Comparison of ENCODE assay signal across 8 cellular contexts in genomic region chr2:199979841-199980628, GRCh38. TPM values are rescaled to one million over a fixed set of nuclear protein-coding genes. Genes with fewer than 3 reads are reported as not detected.
DNase-seq lines count a peak whose midpoint lies in the region; ATAC-seq and TF ChIP-seq lines count a peak whose summit lies in the region.

No MANE protein-coding gene starts in this region.

- H3K36me3 Mint-ChIP-seq in activated CD4-positive, alpha-beta T cell treated with anti-CD3 and anti-CD28 coated beads, Interleukin-2, amount 10 ng/mL, durations not matched to agents 7 days and 5 days (ENCODE audit: low read depth) = peaks cover 6% of the 10 kb centered on the region

- no peak overlapping the region for H3K27ac Mint-ChIP-seq in activated CD4-positive, alpha-beta T cell treated with anti-CD3 and anti-CD28 coated beads, Interleukin-2, amount 10 ng/mL, durations not matched to agents 7 days and 5 days

- DNase-seq in DMS79 treated with DMSO at 0.1 percent for 48 hours (lab: John Stamatoyannopoulos, UW) (peak; percentile 79), HEK293T (ENCODE audit: extremely low spot score) (peak; percentile 63), NCI-H524 treated with DMSO at 0.1 percent for 48 hours (lab: John Stamatoyannopoulos, UW) (peak; percentile 1), dorsolateral prefrontal cortex (peak; percentile 78 to 95 (median 89)), lung (ENCODE audit: low spot score) (peak; percentile 85)
- DNase-seq in activated CD4-positive, alpha-beta T cell treated with anti-CD3 and anti-CD28 coated beads, Interleukin-2, amount 10 ng/mL, durations not matched to agents 7 days and 5 days = peak; percentile 86
- DNase-seq in stimulated activated CD4-positive, alpha-beta T cell treated with anti-CD3 and anti-CD28 coated beads, TNF-alpha, amount 100 ng/mL, for 24 hours (ENCODE audit: low read depth in 3 of 3) = peak; percentile 60 to 79 (median 75)

- peak overlapping the region in 55 of 59 donors; percentile 11 to 66 (median 43) for H3K4me3 ChIP-seq in dorsolateral prefrontal cortex
- no peak overlapping the region for H3K4me3 ChIP-seq in lung

- H3K36me3 ChIP-seq in lung (ENCODE audit: control insufficient read depth in 2 of 2, insufficient read depth in 2 of 2, low read length in 2 of 2) = no peaks in the 10 kb centered on the region

- TF ChIP-seq CTCF in dorsolateral prefrontal cortex (IDR thresholded peaks at IDR 0.05 in 54 of 56, conservative IDR thresholded peaks at IDR 0.05 in 2 of 56; ENCODE audit: low read depth in 1 of 56, partially characterized antibody in 56 of 56) (peak; percentile 85 to 99 (median 94)), lung (IDR thresholded peaks at IDR 0.05; ENCODE audit: control extremely low read depth, extremely low read depth) (peak; percentile 81)

- H3K27me3 Mint-ChIP-seq in activated CD4-positive, alpha-beta T cell treated with anti-CD3 and anti-CD28 coated beads, Interleukin-2, amount 10 ng/mL, durations not matched to agents 7 days and 5 days = no peaks in the 10 kb centered on the region

- no peaks in the 10 kb centered on the region for H3K4me1 ChIP-seq in lung (ENCODE audit: control insufficient read depth in 2 of 2, insufficient read depth in 2 of 2, low read length in 2 of 2)

- H3K4me1 Mint-ChIP-seq in activated CD4-positive, alpha-beta T cell treated with anti-CD3 and anti-CD28 coated beads, Interleukin-2, amount 10 ng/mL, durations not matched to agents 7 days and 5 days = peaks cover 22% of the 10 kb centered on the region

- intact Hi-C loops in dorsolateral prefrontal cortex (cut with DNase I) = loop anchor here (2.0 to 10.0 kb wide), 6 partner anchors 492 to 725 kb away; no protein-coding TSS in a partner anchor

- ATAC-seq in lung (ENCODE audit: insufficient read depth, low FRiP score) (peak; percentile 83), HG03025 (IDR thresholded peaks at IDR 0.05; ENCODE audit: low FRiP score, unreplicated experiment) (no peak)

- 18% methylated on average over 12 of the region's 12 CpGs for WGBS in lung, 2 donors

- CTCF ChIA-PET in HEK293T (lab: Yijun Ruan, JAX) = interaction anchor here (0.8 to 1.0 kb wide), 3 partner anchors 500 to 506 kb away, joined by 3 to 4 read pairs (median 3); no protein-coding TSS in a partner anchor
- CTCF ChIA-PET in activated CD4-positive, alpha-beta T cell treated with anti-CD3 and anti-CD28 coated beads, Interleukin-2, amount 10 ng/mL, durations not matched to agents 7 days and 5 days (lab: Charles Lee) = interaction anchor here (0.6 to 1.7 kb wide), 8 partner anchors 9 to 1447 kb away, joined by 3 to 10 read pairs (median 3); no protein-coding TSS in a partner anchor

- no peak overlapping the region for H3K4me3 Mint-ChIP-seq in activated CD4-positive, alpha-beta T cell treated with anti-CD3 and anti-CD28 coated beads, Interleukin-2, amount 10 ng/mL, durations not matched to agents 7 days and 5 days

- H3K9me3 ChIP-seq in lung (ENCODE audit: control insufficient read depth in 2 of 2, insufficient read depth in 1 of 2, low read length in 1 of 2) = no peaks in the 10 kb centered on the region

- H3K27ac ChIP-seq in dorsolateral prefrontal cortex = peak overlapping the region in 15 of 59 donors; percentile 1 to 65 (median 24)
- H3K27ac ChIP-seq in lung (ENCODE audit: low read depth in 1 of 2, low read length in 1 of 2) = no peak overlapping the region

- POLR2A ChIA-PET in HEK293T (lab: Yijun Ruan, JAX) = no interaction called here
- POLR2A ChIA-PET in activated CD4-positive, alpha-beta T cell treated with anti-CD3 and anti-CD28 coated beads, Interleukin-2, amount 10 ng/mL, durations not matched to agents 7 days and 5 days (lab: Charles Lee) = no interaction called here

- no peaks in the 10 kb centered on the region for H3K9me3 Mint-ChIP-seq in activated CD4-positive, alpha-beta T cell treated with anti-CD3 and anti-CD28 coated beads, Interleukin-2, amount 10 ng/mL, durations not matched to agents 7 days and 5 days

- H3K27me3 ChIP-seq in dorsolateral prefrontal cortex (no peaks in the 10 kb centered on the region), lung (ENCODE audit: control insufficient read depth, insufficient read depth) (no peaks in the 10 kb centered on the region)

TF ChIP-seq in HEK293T, 16 proteins besides CTCF, POLR2A, EP300 and RAD21:
- TF ChIP-seq SP1 (IDR thresholded peaks at IDR 0.05) = no peak

RNA-seq across cellular contexts. Expression of gene MAIP1, which starts 24.7 kb away (rescaled TPM):
- 10 to 100 TPM; 20.6 to 20.7 TPM for total RNA-seq in activated CD4-positive, alpha-beta T cell treated with anti-CD3 and anti-CD28 coated beads, Interleukin-2, amount 10 ng/mL, durations not matched to agents 7 days and 5 days
- 10 to 100 TPM; 11.3 to 32.2 (median 18.9) TPM for total RNA-seq in dorsolateral prefrontal cortex
- total RNA-seq in lung = 10 to 100 TPM; 12.4 to 18.3 TPM
- 10 to 100 TPM in 1 of 2 donors, 1 to 10 TPM in 1; 8.2 to 18.2 TPM for polyA plus RNA-seq in lung

RNA-seq across cellular contexts. Expression of gene TYW5, which starts 24.7 kb away (rescaled TPM):
- total RNA-seq in activated CD4-positive, alpha-beta T cell treated with anti-CD3 and anti-CD28 coated beads, Interleukin-2, amount 10 ng/mL, durations not matched to agents 7 days and 5 days = 1 to 10 TPM; 7.9 to 8.5 TPM
- total RNA-seq in dorsolateral prefrontal cortex = 10 to 100 TPM in 51 of 120 experiments, 1 to 10 TPM in 69; 6.1 to 14.7 (median 9.7) TPM
- total RNA-seq in lung = 10 to 100 TPM in 1 of 2 donors, 1 to 10 TPM in 1; 5.7 to 18.8 TPM
- polyA plus RNA-seq in lung = 1 to 10 TPM; 3.3 to 4.1 TPM

Comparison
In these comparisons a context has a peak if more than half of its experiments do, and no peak if none do; other contexts are left out.
1. DNase-seq: peak in every context shown above with its lines; median percentile 89 in dorsolateral prefrontal cortex; 86 in activated CD4-positive, alpha-beta T cell treated with anti-CD3 and anti-CD28 coated beads, Interleukin-2, amount 10 ng/mL, durations not matched to agents 7 days and 5 days; 85 in lung; 79 in DMS79 treated with DMSO at 0.1 percent for 48 hours; 75 in stimulated activated CD4-positive, alpha-beta T cell treated with anti-CD3 and anti-CD28 coated beads, TNF-alpha, amount 100 ng/mL, for 24 hours; 63 in HEK293T; 1 in NCI-H524 treated with DMSO at 0.1 percent for 48 hours.